In the genomic region with DNA sequence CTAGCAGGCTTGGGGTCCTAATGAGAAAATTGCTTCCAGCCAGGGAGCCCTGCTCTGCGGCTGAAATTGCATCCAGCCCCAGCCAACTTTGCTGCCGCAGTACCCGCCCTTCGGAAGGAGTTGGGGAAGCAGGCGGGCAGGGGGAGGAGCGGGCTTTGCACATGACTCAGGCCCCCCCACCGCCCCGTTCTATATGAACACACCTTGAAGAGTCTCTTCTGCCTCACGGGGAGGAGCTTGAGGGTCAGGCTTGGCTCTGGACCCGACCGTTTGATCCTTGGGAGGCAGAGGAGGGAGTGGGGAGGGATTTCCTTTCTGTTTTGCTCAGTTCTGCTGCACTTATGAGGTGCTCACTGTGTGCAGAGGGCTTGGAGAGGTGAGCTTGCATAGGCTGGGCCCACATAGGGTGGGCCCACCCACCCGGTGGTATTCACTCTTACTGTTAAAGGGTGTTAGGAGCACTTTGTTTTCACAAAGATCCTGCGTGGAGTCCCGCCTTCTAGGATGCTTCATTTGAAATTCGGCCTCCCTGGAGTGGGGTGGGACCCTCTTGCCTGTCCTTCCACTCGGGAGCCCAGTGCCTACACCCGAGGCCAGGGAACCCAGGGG, we compare ENCODE assay signal across 12 cellular contexts. TPM values are rescaled to one million over a fixed set of nuclear protein-coding genes. Genes with fewer than 3 reads are reported as not detected.
A peak's percentile ranks its signal among the peaks of the same experiment; 100 is the strongest.
DNase-seq lines count a peak whose midpoint lies in the region; ATAC-seq and TF ChIP-seq lines count a peak whose summit lies in the region.
"Had no signal": no experiment of that assay in that cellular context is flagged by ENCODE, and none has a peak within 500 bp of the region (broad histone marks: within the 10 kb centered on the region; RNA-seq: fewer than 3 reads in every experiment).

No MANE protein-coding gene starts in this region.

- ATAC-seq in left ventricle myocardium superior (no peak), GM19351 (IDR thresholded peaks at IDR 0.05; ENCODE audit: unreplicated experiment) (no peak), HG03460 (IDR thresholded peaks at IDR 0.05; ENCODE audit: unreplicated experiment) (no peak)
- ATAC-seq: GM12878 had no signal

- H3K4me3 Mint-ChIP-seq in activated CD4-positive, alpha-beta memory T cell treated with anti-CD3 and anti-CD28 coated beads, Interleukin-2, amount 10 ng/mL, durations not matched to agents 7 days and 5 days = no peak overlapping the region
- H3K4me3 Mint-ChIP-seq: IgD-negative memory B cell, naive B cell had no signal

- no peaks in the 10 kb centered on the region for H3K27me3 ChIP-seq in sigmoid colon

- H3K9me3 Mint-ChIP-seq in activated CD4-positive, alpha-beta memory T cell treated with anti-CD3 and anti-CD28 coated beads, Interleukin-2, amount 10 ng/mL, durations not matched to agents 7 days and 5 days = no peaks in the 10 kb centered on the region
- H3K9me3 Mint-ChIP-seq: IgD-negative memory B cell, naive B cell had no signal

- H3K9ac ChIP-seq in ES-I3 (ENCODE audit: low read depth, low read length) = peak overlapping the region; percentile 42

- DNase-seq in left ventricle myocardium superior (peak; percentile 72), sigmoid colon (peak; percentile 89), cerebellum (ENCODE audit: low spot score) (no peak)
- DNase-seq in activated CD4-positive, alpha-beta memory T cell treated with anti-CD3 and anti-CD28 coated beads, Interleukin-2, amount 10 ng/mL, durations not matched to agents 7 days and 5 days = no peak
- DNase-seq: activated CD8-positive, alpha-beta memory T cell treated with anti-CD3 and anti-CD28 coated beads for 24 hours; naive B cell had no signal

- 23 to 66% methylated on average over 17 of the region's 17 CpGs for WGBS in sigmoid colon, 2 donors

- no peak overlapping the region for H3K27ac Mint-ChIP-seq in activated CD4-positive, alpha-beta memory T cell treated with anti-CD3 and anti-CD28 coated beads, Interleukin-2, amount 10 ng/mL, durations not matched to agents 7 days and 5 days
- H3K27ac Mint-ChIP-seq: IgD-negative memory B cell, naive B cell had no signal

- H3K9me3 ChIP-seq in ES-I3 (ENCODE audit: control insufficient read depth, insufficient read depth, low read length) (no peaks in the 10 kb centered on the region), sigmoid colon (no peaks in the 10 kb centered on the region)

- H3K4me3 ChIP-seq in WI38 (ENCODE audit: low read depth, low read length) (peak overlapping the region; percentile 40), sigmoid colon (peak overlapping the region in 3 of 4 donors; percentile 17 to 29 (median 23))
- H3K4me3 ChIP-seq: GM12878 had no signal

- H3K4me1 ChIP-seq in ES-I3 (ENCODE audit: insufficient read depth, low read length) (peaks cover 55% of the 10 kb centered on the region), sigmoid colon (peaks cover 0 to 100% (median 100%) of the 10 kb centered on the region in 4 donors)

- H3K27ac ChIP-seq in sigmoid colon = peak overlapping the region; percentile 95 to 99 (median 97)

- CTCF ChIA-PET in activated CD4-positive, alpha-beta memory T cell treated with anti-CD3 and anti-CD28 coated beads, Interleukin-2, amount 10 ng/mL, durations not matched to agents 7 days and 5 days (lab: Charles Lee) = no interaction called here

- intact Hi-C loops in left ventricle myocardium superior (cut with micrococcal nuclease) = no loop called here
- intact Hi-C loops in sigmoid colon (cut with DNase I) = no loop called here

- H3K27me3 Mint-ChIP-seq in activated CD4-positive, alpha-beta memory T cell treated with anti-CD3 and anti-CD28 coated beads, Interleukin-2, amount 10 ng/mL, durations not matched to agents 7 days and 5 days = peaks cover 22% of the 10 kb centered on the region

- no peak for TF ChIP-seq EP300 in sigmoid colon (IDR thresholded peaks at IDR 0.05)

- POLR2A ChIA-PET in activated CD4-positive, alpha-beta memory T cell treated with anti-CD3 and anti-CD28 coated beads, Interleukin-2, amount 10 ng/mL, durations not matched to agents 7 days and 5 days (lab: Charles Lee) = no interaction called here

- H3K36me3 ChIP-seq in ES-I3 (ENCODE audit: insufficient read depth, low read length) (no peaks in the 10 kb centered on the region), sigmoid colon (no peaks in the 10 kb centered on the region)

- peak in 1 of 2 donors; percentile 33 for TF ChIP-seq POLR2A in sigmoid colon (IDR thresholded peaks at IDR 0.05)

- no peaks in the 10 kb centered on the region for H3K36me3 Mint-ChIP-seq in activated CD4-positive, alpha-beta memory T cell treated with anti-CD3 and anti-CD28 coated beads, Interleukin-2, amount 10 ng/mL, durations not matched to agents 7 days and 5 days (ENCODE audit: low read depth)
- H3K36me3 Mint-ChIP-seq: IgD-negative memory B cell, naive B cell had no signal

- TF ChIP-seq CTCF in WI38 (IDR thresholded peaks at IDR 0.05; ENCODE audit: low read depth, low read length) (no peak), sigmoid colon (IDR thresholded peaks at IDR 0.05) (no peak)

- H3K4me1 Mint-ChIP-seq in activated CD4-positive, alpha-beta memory T cell treated with anti-CD3 and anti-CD28 coated beads, Interleukin-2, amount 10 ng/mL, durations not matched to agents 7 days and 5 days = peaks cover 6% of the 10 kb centered on the region

RNA-seq across cellular contexts. Expression of a gene that starts 46.5 kb away (rescaled TPM):
- total RNA-seq in left ventricle myocardium superior = 8.8 TPM
- total RNA-seq in sigmoid colon = 10 to 100 TPM; 13.0 to 17.8 (median 15.2) TPM
- polyA plus RNA-seq in sigmoid colon = 10 to 100 TPM in 1 of 3 donors, 1 to 10 TPM in 2; 3.0 to 18.4 (median 3.7) TPM
- total RNA-seq in activated CD4-positive, alpha-beta memory T cell treated with anti-CD3 and anti-CD28 coated beads, Interleukin-2, amount 10 ng/mL, durations not matched to agents 7 days and 5 days = 1 to 10 TPM; 5.7 to 6.2 TPM
- total RNA-seq in cerebellum = 3.1 TPM

Comparison
In these comparisons a context has a peak if more than half of its experiments do, and no peak if none do; other contexts are left out.
1. DNase-seq: peak in left ventricle myocardium superior (single experiment) and sigmoid colon (single experiment); none in activated CD4-positive, alpha-beta memory T cell treated with anti-CD3 and anti-CD28 coated beads, Interleukin-2, amount 10 ng/mL, durations not matched to agents 7 days and 5 days (single experiment) and cerebellum (single experiment).